ENCODE assay signal across 8 cellular contexts in genomic region chr12:52070243-52070925, GRCh38. TPM values are rescaled to one million over a fixed set of nuclear protein-coding genes. Genes with fewer than 3 reads are reported as not detected.
DNase-seq lines count a peak whose midpoint lies in the region; ATAC-seq, FAIRE-seq and TF ChIP-seq lines count a peak whose summit lies in the region.

No MANE protein-coding gene starts in this region.

- peaks cover 39% of the 10 kb centered on the region for H3K4me1 ChIP-seq in OCI-LY7 (ENCODE audit: insufficient read depth, low read length, poor library complexity, severe bottlenecking)
- peaks cover 6 to 18% (median 16%) of the 10 kb centered on the region in 3 donors for H3K4me1 ChIP-seq in pancreas

- H3K79me2 ChIP-seq in OCI-LY7 (ENCODE audit: insufficient read depth, low read depth, low read length), result peaks cover 49% of the 10 kb centered on the region

- no peaks in the 10 kb centered on the region for H3K9me2 ChIP-seq in OCI-LY7 (ENCODE audit: insufficient read depth, low read length)

- intact Hi-C loops in OCI-LY7 (cut with micrococcal nuclease; ENCODE audit: unreplicated experiment), result no loop called here
- intact Hi-C loops in pancreas (cut with DNase I), result no loop called here

- no peaks in the 10 kb centered on the region for H3K27me3 ChIP-seq in pancreas

- H3K9me3 ChIP-seq in OCI-LY7 (ENCODE audit: low read length) (no peaks in the 10 kb centered on the region), pancreas (no peaks in the 10 kb centered on the region)

- FAIRE-seq in pancreas (lab: Jason Lieb, UNC), result no peak

- peak overlapping the region; percentile 91 for H3K4me3 ChIP-seq in OCI-LY7 (ENCODE audit: low read depth, low read length, poor library complexity, severe bottlenecking)
- peak overlapping the region; percentile 95 for H3K4me3 ChIP-seq in epithelial cell of esophagus (ENCODE audit: low read length)
- peak overlapping the region; percentile 79 to 98 (median 94) for H3K4me3 ChIP-seq in pancreas

- peak overlapping the region; percentile 98; the same call in 1 of the 2 replicates for H2AFZ ChIP-seq in OCI-LY7 (ENCODE audit: low read length)

- DNase-seq in OCI-LY7 (ENCODE audit: low spot score) (no peak), epithelial cell of esophagus (ENCODE audit: low read depth) (peak; percentile 34), pancreas (no peak), retina (no peak), NCI-H2029 (lab: John Stamatoyannopoulos, UW) (no peak)
- no peak for DNase-seq in stimulated activated CD4-positive, alpha-beta T cell treated with anti-CD3 and anti-CD28 coated beads, Interleukin-4, amount 100 ng/mL, for 4 hours

- BruUV-seq in OCI-LY7 (replicated peaks; lab: Mats Ljungman, UMichigan), result TSS peak; percentile 74

- H4K20me1 ChIP-seq in OCI-LY7 (ENCODE audit: insufficient read depth, low read length), result peaks cover 8% of the 10 kb centered on the region; the same call in 1 of the 2 replicates

- H3K4me2 ChIP-seq in OCI-LY7 (ENCODE audit: low read length), result peak overlapping the region; percentile 82

- H3K36me3 ChIP-seq in OCI-LY7 (ENCODE audit: insufficient read depth, low read length) (peaks cover 39% of the 10 kb centered on the region), pancreas (peaks cover 0 to 6% (median 0%) of the 10 kb centered on the region in 3 donors)

- H3K27ac ChIP-seq in OCI-LY7 (ENCODE audit: low read depth, low read length, poor library complexity, severe bottlenecking), result peak overlapping the region; percentile 73
- peak overlapping the region; percentile 71 to 94 (median 86) for H3K27ac ChIP-seq in pancreas

- POLR2A ChIA-PET in OCI-LY7 (lab: Charles Lee), result interaction anchor here (0.8 to 4.2 kb wide), 8 partner anchors 10 to 48 kb away, joined by 3 to 14 read pairs (median 4); no protein-coding TSS in a partner anchor

- ATAC-seq in GM19455 (IDR thresholded peaks at IDR 0.05; ENCODE audit: unreplicated experiment) (peak; percentile 19), pancreas (no peak), GM18858 (IDR thresholded peaks at IDR 0.05; ENCODE audit: unreplicated experiment) (no peak)

- WGBS in pancreas, 2 donors, result 1 to 3% methylated on average over 31 of the region's 31 CpGs

- TF ChIP-seq CTCF in OCI-LY7 (conservative IDR thresholded peaks at IDR 0.05; ENCODE audit: low read length) (no peak), epithelial cell of esophagus (IDR thresholded peaks at IDR 0.05; ENCODE audit: insufficient read depth, low read depth, low read length, missing control alignments) (no peak), pancreas (IDR thresholded peaks at IDR 0.05) (no peak)

- CTCF ChIA-PET in OCI-LY7 (lab: Charles Lee; ENCODE audit: unreplicated experiment), result interaction anchor here (0.9 to 1.4 kb wide), 4 partner anchors 30 to 48 kb away, joined by 3 to 7 read pairs (median 4); no protein-coding TSS in a partner anchor

RNA-seq across cellular contexts. Expression of gene ATG101, which starts 0.6 kb away (rescaled TPM):
- total RNA-seq in OCI-LY7 (2014; rRNA removed; shearing (Covaris generic)), result 53.9 and 65.5 TPM in 2 replicates
- total RNA-seq in OCI-LY7 (2022) (30.7 and 38.0 TPM in 2 replicates), pancreas (10 to 100 TPM; 13.6 to 20.4 (median 18.7) TPM)
- polyA plus RNA-seq in pancreas, result 10 to 100 TPM; 23.0 to 31.7 TPM

RNA-seq across cellular contexts. Expression of gene SMIM41, which starts 9.1 kb away (rescaled TPM):
- total RNA-seq in OCI-LY7 (2014; rRNA removed; shearing (Covaris generic)), result not detected in 2 replicates
- total RNA-seq in OCI-LY7 (2022), result not detected in 2 replicates
- under 1 TPM in 2 of 6 donors, not detected in 4; 0.09 to 0.20 TPM for total RNA-seq in pancreas
- under 1 TPM in 1 of 2 donors, not detected in 1; 0.19 TPM for polyA plus RNA-seq in pancreas

RNA-seq across cellular contexts. Expression of gene NR4A1, which starts 19.1 kb away (rescaled TPM):
- total RNA-seq in OCI-LY7 (2014; rRNA removed; shearing (Covaris generic)), result 25.3 and 29.3 TPM in 2 replicates
- total RNA-seq in OCI-LY7 (2022) (28.1 and 29.0 TPM in 2 replicates), pancreas (10 to 100 TPM; 11.7 to 55.2 (median 22.0) TPM)
- 10 to 100 TPM; 76.4 to 85.4 TPM for polyA plus RNA-seq in pancreas
